Comparison of ENCODE assay signal across 8 cellular contexts in the genomic region with DNA sequence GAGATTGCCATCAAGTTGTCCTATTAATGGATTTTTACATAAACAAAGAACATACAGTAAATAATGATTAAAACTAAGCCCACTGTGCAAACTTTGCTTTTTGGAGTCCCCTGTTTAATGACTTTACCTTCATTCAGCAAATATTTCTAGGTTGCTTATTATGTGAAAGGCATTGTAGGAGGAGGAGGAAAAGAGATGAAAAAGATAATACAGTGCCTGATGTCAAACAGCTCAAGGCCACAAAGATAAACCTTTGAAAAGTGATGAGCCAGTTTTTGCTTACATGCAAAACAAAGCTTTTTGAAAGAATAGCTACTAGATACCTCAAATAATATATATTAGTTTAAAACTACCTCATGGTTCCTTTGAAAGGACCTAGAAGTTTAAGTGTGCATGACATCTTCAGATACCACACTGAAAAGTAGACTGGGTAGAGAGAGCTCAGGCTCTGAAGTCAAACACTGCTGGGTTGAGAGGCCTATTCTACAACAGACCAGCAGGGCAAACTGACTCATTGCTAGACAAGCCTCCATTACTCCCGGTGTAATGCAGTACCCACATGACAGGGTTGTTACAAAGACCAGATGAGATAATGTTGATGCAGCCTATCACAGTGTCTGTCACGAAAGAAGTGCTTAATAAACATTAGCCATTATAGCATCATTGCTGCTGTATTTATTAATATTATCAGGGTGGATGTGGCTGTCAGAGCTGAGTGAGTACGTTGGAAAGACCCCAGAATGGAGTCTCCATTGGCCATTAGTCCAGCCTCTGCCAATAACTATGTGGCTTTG. TPM values are rescaled to one million over a fixed set of nuclear protein-coding genes. Genes with fewer than 3 reads are reported as not detected.
DNase-seq lines count a peak whose midpoint lies in the region; ATAC-seq and TF ChIP-seq lines count a peak whose summit lies in the region.

No MANE protein-coding gene starts in this region.

- no peaks in the 10 kb centered on the region for H3K9me2 ChIP-seq in Karpas-422 (replicated peaks; ENCODE audit: insufficient read depth, low read length)

- peak; percentile 88 to 95 for ATAC-seq in activated CD4-positive, CD25-positive, alpha-beta regulatory T cell treated with anti-CD3 and anti-CD28 coated beads, Interleukin-2, amount 50 U/mL, for 24 hours
- ATAC-seq in GM21825 (IDR thresholded peaks at IDR 0.05; ENCODE audit: unreplicated experiment), result peak; percentile 89

- H3K4me3 ChIP-seq in Karpas-422 (ENCODE audit: low read length) (no peak overlapping the region), mammary epithelial cell (replicated peaks in 1 of 3; ENCODE audit: insufficient read depth in 1 of 3, low read depth in 2 of 3, low read length in 3 of 3) (no peak overlapping the region)

- no peak overlapping the region for H3K27ac ChIP-seq in Karpas-422 (ENCODE audit: low read length)
- no peak overlapping the region for H3K27ac ChIP-seq in mammary epithelial cell (ENCODE audit: insufficient read depth, low read depth, low read length)

- H3K27me3 Mint-ChIP-seq in activated naive CD4-positive, alpha-beta T cell treated with anti-CD3 and anti-CD28 coated beads for 36 hours (ENCODE audit: low read depth), result no peaks in the 10 kb centered on the region

- no peak overlapping the region for H3K27ac Mint-ChIP-seq in activated naive CD4-positive, alpha-beta T cell treated with anti-CD3 and anti-CD28 coated beads for 36 hours

- H2AFZ ChIP-seq in Karpas-422 (ENCODE audit: low read length) (no peak overlapping the region), mammary epithelial cell (ENCODE audit: low read depth, low read length) (no peak overlapping the region)

- dilution Hi-C loops in mammary epithelial cell (cut with HindIII; ENCODE audit: low sequenced_read_pairs), result no loop called here

- no peaks in the 10 kb centered on the region for H3K9me3 ChIP-seq in Karpas-422 (ENCODE audit: low read length)
- no peaks in the 10 kb centered on the region for H3K9me3 ChIP-seq in mammary epithelial cell (replicated peaks; ENCODE audit: insufficient read depth, low read length)

- H3K4me3 Mint-ChIP-seq in activated naive CD4-positive, alpha-beta T cell treated with anti-CD3 and anti-CD28 coated beads for 36 hours, result no peak overlapping the region

- H3K79me2 ChIP-seq in Karpas-422 (ENCODE audit: low read length), result peaks cover 82% of the 10 kb centered on the region
- H3K79me2 ChIP-seq in mammary epithelial cell (ENCODE audit: insufficient read depth, low read length), result peaks cover 92% of the 10 kb centered on the region

- H3K4me1 Mint-ChIP-seq in activated naive CD4-positive, alpha-beta T cell treated with anti-CD3 and anti-CD28 coated beads for 36 hours (ENCODE audit: low read depth), result no peaks in the 10 kb centered on the region

- H4K20me1 ChIP-seq in Karpas-422 (ENCODE audit: insufficient read depth, low read depth, low read length), result no peaks in the 10 kb centered on the region
- no peaks in the 10 kb centered on the region for H4K20me1 ChIP-seq in mammary epithelial cell (ENCODE audit: insufficient read depth, low read length)

- TF ChIP-seq CTCF in mammary epithelial cell (conservative IDR thresholded peaks at IDR 0.05 in 1 of 2, IDR thresholded peaks at IDR 0.05 in 1 of 2; ENCODE audit: extremely low read depth in 1 of 2, insufficient read depth in 1 of 2, low read depth in 1 of 2, low read length in 2 of 2), result peak; percentile 55 to 62

- intact Hi-C loops in mammary epithelial cell (cut with micrococcal nuclease), result no loop called here
- intact Hi-C loops in activated naive CD4-positive, alpha-beta T cell treated with anti-CD3 and anti-CD28 coated beads for 36 hours (cut with micrococcal nuclease), result no loop called here

- in situ Hi-C loops in mammary epithelial cell (cut with MboI; ENCODE audit: low sequenced_read_pairs in 2 of 2), result loop anchor here (25.0 kb wide), 3 partner anchors 149 to 1249 kb away; a partner anchor contains a TSS

- peaks cover 13% of the 10 kb centered on the region; the same call in 1 of the 2 replicates for H3K36me3 ChIP-seq in Karpas-422 (ENCODE audit: insufficient read depth, low read length)
- no peaks in the 10 kb centered on the region for H3K36me3 ChIP-seq in mammary epithelial cell (ENCODE audit: insufficient read depth, low read length)

- BruUV-seq in mammary epithelial cell (replicated peaks; lab: Mats Ljungman, UMichigan), result no TSS peak

- H3K27me3 ChIP-seq in Karpas-422 (ENCODE audit: low read length) (no peaks in the 10 kb centered on the region), mammary epithelial cell (ENCODE audit: insufficient read depth, low read length) (no peaks in the 10 kb centered on the region)

- peaks cover 8% of the 10 kb centered on the region for H3K36me3 Mint-ChIP-seq in activated naive CD4-positive, alpha-beta T cell treated with anti-CD3 and anti-CD28 coated beads for 36 hours (ENCODE audit: low read depth)

- H3K9ac ChIP-seq in Karpas-422 (ENCODE audit: low read length) (no peak overlapping the region), mammary epithelial cell (ENCODE audit: insufficient read depth, low read length) (no peak overlapping the region)

- H3K4me1 ChIP-seq in Karpas-422 (ENCODE audit: low read length), result peaks cover 8% of the 10 kb centered on the region
- H3K4me1 ChIP-seq in mammary epithelial cell (ENCODE audit: insufficient read depth, low read length), result no peaks in the 10 kb centered on the region

- DNase-seq in activated CD4-positive, CD25-positive, alpha-beta regulatory T cell treated with anti-CD3 and anti-CD28 coated beads, Interleukin-2, amount 50 U/mL, for 72 hours, result no peak
- DNase-seq in Karpas-422, result peak; percentile 57
- peak; percentile 52 for DNase-seq in mammary epithelial cell
- peak; percentile 37 for DNase-seq in non-pigmented ciliary epithelial cell (ENCODE audit: low read depth)
- no peak for DNase-seq in UCSD-AML1 (lab: John Stamatoyannopoulos, UW; ENCODE audit: unreplicated experiment)
- no peak for DNase-seq in activated naive CD4-positive, alpha-beta T cell treated with anti-CD3 and anti-CD28 coated beads for 36 hours

- no peaks in the 10 kb centered on the region for H3K9me3 Mint-ChIP-seq in activated naive CD4-positive, alpha-beta T cell treated with anti-CD3 and anti-CD28 coated beads for 36 hours

- CTCF ChIA-PET in mammary epithelial cell (lab: Charles Lee; ENCODE audit: low non-redundant PET), result no interaction called here
- CTCF ChIA-PET in activated naive CD4-positive, alpha-beta T cell treated with anti-CD3 and anti-CD28 coated beads for 36 hours (lab: Charles Lee), result interaction anchor here (0.7 to 1.8 kb wide), 4 partner anchors 9 to 1117 kb away, joined by 3 to 5 read pairs (median 4); a partner anchor contains a TSS

- WGBS in mammary epithelial cell (ENCODE audit: low coverage, missing lambda C conversion rate), result 87% methylated on average over 3 of the region's 3 CpGs

- H3K4me2 ChIP-seq in Karpas-422 (ENCODE audit: low read depth, low read length, poor library complexity, severe bottlenecking), result no peak overlapping the region
- no peak overlapping the region for H3K4me2 ChIP-seq in mammary epithelial cell (ENCODE audit: insufficient read depth, low read depth, low read length)

RNA-seq across cellular contexts. Expression of a gene that starts 11.8 kb away (rescaled TPM):
- total RNA-seq in Karpas-422 (2014; rRNA removed; shearing (Covaris generic); ENCODE audit: low replicate concordance), result 17.9 and 22.7 TPM in 2 replicates
- 10 to 100 TPM; 12.3 to 17.9 TPM for total RNA-seq in mammary epithelial cell
- 19.6 TPM for polyA plus RNA-seq in mammary epithelial cell
- 22.6 TPM for polyA minus RNA-seq in mammary epithelial cell
- 10 to 100 TPM; 35.0 to 35.8 TPM for total RNA-seq in activated naive CD4-positive, alpha-beta T cell treated with anti-CD3 and anti-CD28 coated beads for 36 hours

Comparison
In these comparisons a context has a peak if more than half of its experiments do, and no peak if none do; other contexts are left out.
1. DNase-seq: peak in Karpas-422 (single experiment), mammary epithelial cell (single experiment) and non-pigmented ciliary epithelial cell (single experiment); none in activated CD4-positive, CD25-positive, alpha-beta regulatory T cell treated with anti-CD3 and anti-CD28 coated beads, Interleukin-2, amount 50 U/mL, for 72 hours (single experiment), UCSD-AML1 (single experiment) and activated naive CD4-positive, alpha-beta T cell treated with anti-CD3 and anti-CD28 coated beads for 36 hours (single experiment).